ENCODE assay signal across 20 cellular contexts in genomic region chr2:3739313-3739712, GRCh38. TPM values are rescaled to one million over a fixed set of nuclear protein-coding genes. Genes with fewer than 3 reads are reported as not detected.
DNase-seq lines count a peak whose midpoint lies in the region; ATAC-seq, FAIRE-seq and TF ChIP-seq lines count a peak whose summit lies in the region.
"Had no signal": no experiment of that assay in that cellular context is flagged by ENCODE, and none has a peak within 500 bp of the region (broad histone marks: within the 10 kb centered on the region; RNA-seq: fewer than 3 reads in every experiment).

No MANE protein-coding gene starts in this region.

- H2AFZ ChIP-seq in K562 (ENCODE audit: low read depth, low read length), result no peak overlapping the region; the same call in 1 of the 2 replicates

- intact Hi-C loops in K562 (cut with micrococcal nuclease), result loop anchor here (2.0 to 5.0 kb wide), 3 partner anchors 41 to 218 kb away; no protein-coding TSS in a partner anchor
- intact Hi-C loops in testis (cut with DNase I; ENCODE audit: low total_unique reads), result no loop called here

- no peaks in the 10 kb centered on the region for H3K4me1 Mint-ChIP-seq in activated CD8-positive, alpha-beta memory T cell treated with anti-CD3 and anti-CD28 coated beads, Interleukin-2, amount 10 ng/mL, durations not matched to agents 7 days and 5 days
- no peaks in the 10 kb centered on the region for H3K4me1 Mint-ChIP-seq in endodermal cell
- H3K4me1 Mint-ChIP-seq: CD4-positive, CD25-positive, alpha-beta regulatory T cell had no signal

- no peak for TF ChIP-seq CTCF in K562 (IDR thresholded peaks at IDR 0.05 in 2 of 3, conservative IDR thresholded peaks at IDR 0.05 in 1 of 3; ENCODE audit: insufficient read depth in 2 of 3, low read depth in 1 of 3, low read length in 3 of 3)
- TF ChIP-seq CTCF in endodermal cell (conservative IDR thresholded peaks at IDR 0.05), result no peak
- no peak for TF ChIP-seq CTCF in testis (IDR thresholded peaks at IDR 0.05)
- no peak for TF ChIP-seq CTCF in brain microvascular endothelial cell (IDR thresholded peaks at IDR 0.05; ENCODE audit: low read depth, low read length, missing control alignments)

- POLR2A ChIA-PET in K562 (lab: Yijun Ruan, JAX), result no interaction called here

- H3K27ac Mint-ChIP-seq in activated CD8-positive, alpha-beta memory T cell treated with anti-CD3 and anti-CD28 coated beads, Interleukin-2, amount 10 ng/mL, durations not matched to agents 7 days and 5 days, result no peak overlapping the region
- no peak overlapping the region for H3K27ac Mint-ChIP-seq in endodermal cell
- H3K27ac Mint-ChIP-seq: CD4-positive, CD25-positive, alpha-beta regulatory T cell had no signal

- no peaks in the 10 kb centered on the region for H3K9me3 ChIP-seq in K562 (replicated peaks; ENCODE audit: control insufficient read depth, insufficient read depth, low read depth, low read length)
- no peaks in the 10 kb centered on the region for H3K9me3 ChIP-seq in endodermal cell (ENCODE audit: control insufficient read depth, low read length)
- no peaks in the 10 kb centered on the region for H3K9me3 ChIP-seq in testis
- H3K9me3 ChIP-seq: Caco-2 had no signal

- no peak for TF ChIP-seq RAD21 in K562 (CRISPR knock-in tag; conservative IDR thresholded peaks at IDR 0.05 in 1 of 2, IDR thresholded peaks at IDR 0.05 in 1 of 2)

- peaks cover 12% of the 10 kb centered on the region for H3K27me3 Mint-ChIP-seq in activated CD8-positive, alpha-beta memory T cell treated with anti-CD3 and anti-CD28 coated beads, Interleukin-2, amount 10 ng/mL, durations not matched to agents 7 days and 5 days
- H3K27me3 Mint-ChIP-seq in endodermal cell (ENCODE audit: insufficient read depth), result peaks cover 5% of the 10 kb centered on the region

- H3K9ac ChIP-seq in K562 (ENCODE audit: insufficient read depth in 1 of 2, low read depth in 2 of 2, low read length in 2 of 2) (peak overlapping the region in 1 of 2 experiments; percentile 55; a peak in 1 of 4 replicates), endodermal cell (ENCODE audit: extremely low read depth, low read length, poor library complexity, severe bottlenecking) (no peak overlapping the region)

- WGBS in K562 (ENCODE audit: insufficient coverage, low coverage, missing lambda C conversion rate), result 7% methylated on average over 19 of the region's 19 CpGs
- 95 to 96% methylated on average over 13 to 19 of the region's 19 CpGs for whole genome bisulfite sequencing in endodermal cell (ENCODE audit: insufficient coverage in 1 of 2, insufficient read length in 1 of 2), 2 experiments
- WGBS in testis, 2 donors, result 60 to 66% methylated on average over 18 to 19 of the region's 19 CpGs

- no peak for ATAC-seq in activated CD8-positive, alpha-beta memory T cell treated with anti-CD3 and anti-CD28 coated beads, Interleukin-2, amount 10 ng/mL, durations not matched to agents 7 days and 5 days
- ATAC-seq in K562 (peak; percentile 18; the same call in 1 of the 3 replicates), GM18520 (IDR thresholded peaks at IDR 0.05; ENCODE audit: unreplicated experiment) (no peak)

- peak; percentile 35 for DNase-seq in activated CD8-positive, alpha-beta memory T cell treated with anti-CD3 and anti-CD28 coated beads, Interleukin-2, amount 50 U/mL, for 48 hours
- no peak for DNase-seq in activated CD8-positive, alpha-beta memory T cell treated with anti-CD3 and anti-CD28 coated beads, Interleukin-2, amount 10 ng/mL, durations not matched to agents 7 days and 5 days
- no peak for DNase-seq in K562 (ENCODE audit: extremely low read depth in 1 of 4, low spot score in 3 of 4)
- DNase-seq in endodermal cell, result peak; percentile 44
- DNase-seq in testis, result peak; percentile 30
- DNase-seq in brain microvascular endothelial cell, result no peak
- DNase-seq in middle frontal gyrus (ENCODE audit: extremely low spot score, low spot score), result no peak
- DNase-seq: 8988T; C1 segment of cervical spinal cord; Caco-2; CD4-positive, CD25-positive, alpha-beta regulatory T cell; DMS79 treated with DMSO at 0.1 percent for 48 hours; GF-D8; HCEC 1CT had no signal

- H3K9me3 Mint-ChIP-seq in activated CD8-positive, alpha-beta memory T cell treated with anti-CD3 and anti-CD28 coated beads, Interleukin-2, amount 10 ng/mL, durations not matched to agents 7 days and 5 days (ENCODE audit: low read depth), result no peaks in the 10 kb centered on the region
- H3K9me3 Mint-ChIP-seq in endodermal cell, result no peaks in the 10 kb centered on the region
- H3K9me3 Mint-ChIP-seq: CD4-positive, CD25-positive, alpha-beta regulatory T cell had no signal

- H3K27ac ChIP-seq in K562 (ENCODE audit: extremely low read depth, low read depth, low read length) (no peak overlapping the region), endodermal cell (ENCODE audit: low read depth, low read length) (no peak overlapping the region), testis (no peak overlapping the region), brain microvascular endothelial cell (no peak overlapping the region)
- H3K27ac ChIP-seq: HL-60 had no signal

- no peaks in the 10 kb centered on the region for H3K79me2 ChIP-seq in K562 (ENCODE audit: control insufficient read depth, insufficient read depth, low read length)

- no peak for TF ChIP-seq POLR2A in K562 (conservative IDR thresholded peaks at IDR 0.05)
- no peak for TF ChIP-seq POLR2A in testis (IDR thresholded peaks at IDR 0.05)

- CTCF ChIA-PET in activated CD8-positive, alpha-beta memory T cell treated with anti-CD3 and anti-CD28 coated beads, Interleukin-2, amount 10 ng/mL, durations not matched to agents 7 days and 5 days (lab: Charles Lee), result interaction anchor here (1.8 kb wide), 1 partner anchor 41 kb away, joined by 5 read pairs; no protein-coding TSS in a partner anchor
- CTCF ChIA-PET in K562 (lab: Yijun Ruan, JAX; ENCODE audit: low intra/inter-chr PET ratio), result no interaction called here

- no peaks in the 10 kb centered on the region for H3K36me3 Mint-ChIP-seq in activated CD8-positive, alpha-beta memory T cell treated with anti-CD3 and anti-CD28 coated beads, Interleukin-2, amount 10 ng/mL, durations not matched to agents 7 days and 5 days
- H3K36me3 Mint-ChIP-seq in endodermal cell (ENCODE audit: low read depth), result no peaks in the 10 kb centered on the region
- H3K36me3 Mint-ChIP-seq: CD4-positive, CD25-positive, alpha-beta regulatory T cell had no signal

- H3K36me3 ChIP-seq in K562 (ENCODE audit: control insufficient read depth, insufficient read depth, low read length), result no peaks in the 10 kb centered on the region
- no peaks in the 10 kb centered on the region for H3K36me3 ChIP-seq in endodermal cell (ENCODE audit: control insufficient read depth, insufficient read depth, low read length)
- H3K36me3 ChIP-seq in testis (ENCODE audit: low read depth, missing control alignments), result no peaks in the 10 kb centered on the region
- no peaks in the 10 kb centered on the region for H3K36me3 ChIP-seq in brain microvascular endothelial cell (replicated peaks)

- TF ChIP-seq EP300 in K562 (IDR thresholded peaks at IDR 0.05; ENCODE audit: low read length), result no peak

- no peak overlapping the region for H3K4me3 ChIP-seq in K562
- H3K4me3 ChIP-seq in endodermal cell (ENCODE audit: low read length), result no peak overlapping the region
- H3K4me3 ChIP-seq in testis, result peak overlapping the region; percentile 2 to 24
- no peak overlapping the region for H3K4me3 ChIP-seq in brain microvascular endothelial cell (ENCODE audit: low read depth, low read length)

- H3K4me2 ChIP-seq in K562 (ENCODE audit: insufficient read depth, low read length), result no peak overlapping the region

- in situ Hi-C loops in K562 (cut with MboI) (no loop called here), brain microvascular endothelial cell (cut with HindIII; ENCODE audit: low pct_ligation_motif_present, low sequenced_read_pairs) (no loop called here)

- peaks cover 2 to 16% of the 10 kb centered on the region in 2 experiments; a peak in 4 of 5 replicates for H3K27me3 ChIP-seq in K562 (ENCODE audit: control insufficient read depth in 2 of 2, insufficient read depth in 2 of 2, low read length in 2 of 2)
- no peaks in the 10 kb centered on the region for H3K27me3 ChIP-seq in endodermal cell (ENCODE audit: control insufficient read depth, insufficient read depth, low read length, poor library complexity, severe bottlenecking)
- H3K27me3 ChIP-seq in testis, result no peaks in the 10 kb centered on the region
- H3K27me3 ChIP-seq in brain microvascular endothelial cell (replicated peaks), result peaks cover 3% of the 10 kb centered on the region

- BruUV-seq in K562 (replicated peaks; lab: Mats Ljungman, UMichigan), result no TSS peak

- FAIRE-seq in K562 (lab: Jason Lieb, UNC), result no peak
- FAIRE-seq: D721Med, GM19239, H54 had no signal

- H3K9me1 ChIP-seq in K562 (ENCODE audit: control insufficient read depth, insufficient read depth, low read length), result no peaks in the 10 kb centered on the region

- H3K4me1 ChIP-seq in K562 (replicated peaks in 1 of 2; ENCODE audit: control insufficient read depth in 2 of 2, insufficient read depth in 2 of 2, low read length in 2 of 2) (no peaks in the 10 kb centered on the region), endodermal cell (ENCODE audit: control insufficient read depth, insufficient read depth, low read length) (no peaks in the 10 kb centered on the region), testis (no peaks in the 10 kb centered on the region)
- H3K4me1 ChIP-seq: Caco-2 had no signal

- no peaks in the 10 kb centered on the region for H4K20me1 ChIP-seq in K562 (replicated peaks; ENCODE audit: control insufficient read depth, insufficient read depth, low read length)

- no peak overlapping the region for H3K4me3 Mint-ChIP-seq in activated CD8-positive, alpha-beta memory T cell treated with anti-CD3 and anti-CD28 coated beads, Interleukin-2, amount 10 ng/mL, durations not matched to agents 7 days and 5 days
- H3K4me3 Mint-ChIP-seq in endodermal cell, result no peak overlapping the region
- H3K4me3 Mint-ChIP-seq: CD4-positive, CD25-positive, alpha-beta regulatory T cell had no signal

RNA-seq across cellular contexts. Expression of gene DCDC2C, which starts 35.9 kb away (rescaled TPM):
- total RNA-seq in activated CD8-positive, alpha-beta memory T cell treated with anti-CD3 and anti-CD28 coated beads, Interleukin-2, amount 10 ng/mL, durations not matched to agents 7 days and 5 days, result not detected
- total RNA-seq in K562 (2011; cell fraction: chromatin; rRNA removed; ENCODE audit: low replicate concordance), result not detected in 2 replicates
- total RNA-seq in K562 (2011; cell fraction: nucleolus; rRNA removed), result not detected in 2 replicates
- not detected in 2 replicates for total RNA-seq in K562 (2011; cell fraction: nucleoplasm; rRNA removed)
- total RNA-seq in K562 (2014; rRNA removed) (not detected in 2 replicates), K562 (2014; rRNA removed; fragmentation: Illumina TruSeq; extraction: Trizol) (not detected in 2 replicates), K562 (2015; rRNA removed; fragmentation: Illumina TruSeq; extraction: Trizol) (not detected in 2 replicates), K562 (2021) (not detected in 2 replicates), endodermal cell (not detected), testis (10 to 100 TPM; 10.6 to 12.1 TPM)
- polyA plus RNA-seq in K562 (2011; rRNA removed) (not detected in 2 replicates), K562 (2014; fragmentation: Illumina TruSeq; extraction: Trizol) (not detected in 2 replicates), K562 (2014; fragmentation: Nextera tagmentation; extraction: Ambion mirVana) (not detected), K562 (2014; rRNA removed) (not detected in 2 replicates), testis (ENCODE audit: insufficient read depth, low read depth, low replicate concordance) (9.9 TPM)
- polyA plus RNA-seq in K562 (2011; cell fraction: cytosol; rRNA removed), result not detected in 2 replicates
- polyA plus RNA-seq in K562 (2011; cell fraction: nucleus; rRNA removed), result not detected in 2 replicates
- not detected in 2 replicates for polyA plus RNA-seq in K562 (2012)
- not detected in 2 replicates for polyA minus RNA-seq in K562 (2011; rRNA and poly(A)+ RNA removed)
- polyA minus RNA-seq in K562 (2011; cell fraction: cytosol; rRNA and poly(A)+ RNA removed), result not detected in 2 replicates
- polyA minus RNA-seq in K562 (2011; cell fraction: nucleus; rRNA and poly(A)+ RNA removed), result not detected in 2 replicates
- polyA plus RNA-seq in endodermal cell (2013, experiment 1 of 2), result not detected
- not detected for polyA plus RNA-seq in endodermal cell (2013, experiment 2 of 2)
- total RNA-seq: Caco-2; CD4-positive, CD25-positive, alpha-beta regulatory T cell had no signal
- polyA plus RNA-seq: AG04450; CD4-positive, CD25-positive, alpha-beta regulatory T cell had no signal

Comparison
In these comparisons a context has a peak if more than half of its experiments do, and no peak if none do; other contexts are left out.
1. DNase-seq: peak in activated CD8-positive, alpha-beta memory T cell treated with anti-CD3 and anti-CD28 coated beads, Interleukin-2, amount 50 U/mL, for 48 hours (single experiment), endodermal cell (single experiment) and testis (single experiment); none in activated CD8-positive, alpha-beta memory T cell treated with anti-CD3 and anti-CD28 coated beads, Interleukin-2, amount 10 ng/mL, durations not matched to agents 7 days and 5 days (single experiment), K562 (0 of 4), brain microvascular endothelial cell (single experiment) and middle frontal gyrus (single experiment).
2. H3K4me3 ChIP-seq: peak in testis (2 of 2); none in K562 (single experiment), endodermal cell (single experiment) and brain microvascular endothelial cell (single experiment).
3. RNA of gene DCDC2C, which starts 35.9 kb away (total RNA-seq): 10.6 to 12.1 TPM in testis; not detected in activated CD8-positive, alpha-beta memory T cell treated with anti-CD3 and anti-CD28 coated beads, Interleukin-2, amount 10 ng/mL, durations not matched to agents 7 days and 5 days, not detected in K562 and not detected in endodermal cell; every median in the first group is over 10 times any median in the second.